In genomic region chr9:137150485-137151060, GRCh38 we compare ENCODE assay signal across 1 cellular context.
TF ChIP-seq lines count a peak whose summit lies in the region.

No MANE protein-coding gene starts in this region.

TF ChIP-seq in H1, 55 proteins besides CTCF, POLR2A, EP300 and RAD21:
- TF ChIP-seq EGR1 (IDR thresholded peaks at IDR 0.05; ENCODE audit: borderline replicate concordance, low read depth, low read length): no peak
- TF ChIP-seq SP4 (IDR thresholded peaks at IDR 0.05; ENCODE audit: low read length): 0 out of 2 replicates have a peak, but pooled peaks have one; percentile 57
